Comparison of ENCODE assay signal across 20 cellular contexts in the genomic region with DNA sequence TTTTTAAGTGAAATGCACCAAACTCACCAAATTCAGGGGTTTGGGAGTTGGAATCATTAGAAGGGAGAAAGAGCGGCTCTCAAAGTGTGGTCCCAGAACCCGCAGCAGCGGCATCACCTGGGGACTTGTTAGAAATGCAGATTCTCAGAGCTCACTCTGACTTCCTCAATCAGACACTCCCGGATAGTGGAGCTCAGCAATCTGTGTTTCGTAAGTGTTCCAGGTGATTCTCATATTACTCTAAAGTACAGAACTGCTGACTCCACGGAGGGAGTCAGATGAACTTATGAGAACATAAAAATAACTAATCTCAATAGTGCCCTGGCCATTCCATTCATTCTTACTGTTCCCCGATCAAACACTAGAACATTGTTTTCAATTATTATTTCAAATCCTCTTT.
"Had no signal": no experiment of that assay in that cellular context is flagged by ENCODE, and none has a peak within 500 bp of the region (broad histone marks: within the 10 kb centered on the region; RNA-seq: fewer than 3 reads in every experiment).

No MANE protein-coding gene starts in this region.

- H3K27ac ChIP-seq: heart right ventricle, neutrophil, psoas muscle, spleen, tibial nerve had no signal

- H3K36me3 ChIP-seq: heart right ventricle, neutrophil, spleen, tibial nerve had no signal

- H3K27me3 ChIP-seq: neutrophil, spleen, tibial nerve had no signal

- H3K36me3 Mint-ChIP-seq: immature natural killer cell; naive thymus-derived CD8-positive, alpha-beta T cell; stimulated activated memory B cell treated with anti-CD40 and anti-IgM and Interleukin-4, amounts not matched to agents 10 μg/mL and 1 μg/mL and 100 μg/mL, for 72 hours had no signal

- H3K4me3 Mint-ChIP-seq: effector memory CD8-positive, alpha-beta T cell; immature natural killer cell; naive thymus-derived CD8-positive, alpha-beta T cell; stimulated activated memory B cell treated with anti-CD40 and anti-IgM and Interleukin-4, amounts not matched to agents 10 μg/mL and 1 μg/mL and 100 μg/mL, for 72 hours; stimulated activated naive CD8-positive, alpha-beta T cell treated with anti-CD3 and anti-CD28 coated beads, Interleukin-15, Interleukin-2, amounts not matched to agents 100 ng/mL and 50 ng/mL, for 24 hours had no signal

- H3K4me3 ChIP-seq: heart right ventricle, mucosa of descending colon, psoas muscle, spleen, tibial nerve had no signal

- H3K27ac Mint-ChIP-seq: effector memory CD8-positive, alpha-beta T cell; immature natural killer cell; naive thymus-derived CD8-positive, alpha-beta T cell; stimulated activated memory B cell treated with anti-CD40 and anti-IgM and Interleukin-4, amounts not matched to agents 10 μg/mL and 1 μg/mL and 100 μg/mL, for 72 hours; stimulated activated naive CD8-positive, alpha-beta T cell treated with anti-CD3 and anti-CD28 coated beads, Interleukin-15, Interleukin-2, amounts not matched to agents 100 ng/mL and 50 ng/mL, for 24 hours had no signal

- H3K27me3 Mint-ChIP-seq: effector memory CD8-positive, alpha-beta T cell; naive thymus-derived CD8-positive, alpha-beta T cell; stimulated activated memory B cell treated with anti-CD40 and anti-IgM and Interleukin-4, amounts not matched to agents 10 μg/mL and 1 μg/mL and 100 μg/mL, for 72 hours; stimulated activated naive CD8-positive, alpha-beta T cell treated with anti-CD3 and anti-CD28 coated beads, Interleukin-15, Interleukin-2, amounts not matched to agents 100 ng/mL and 50 ng/mL, for 24 hours had no signal

- H3K4me1 Mint-ChIP-seq: immature natural killer cell; naive thymus-derived CD8-positive, alpha-beta T cell; stimulated activated memory B cell treated with anti-CD40 and anti-IgM and Interleukin-4, amounts not matched to agents 10 μg/mL and 1 μg/mL and 100 μg/mL, for 72 hours had no signal

- H3K9me3 ChIP-seq: heart right ventricle, mucosa of descending colon, neutrophil, psoas muscle, spleen, tibial nerve had no signal

- H3K9me3 Mint-ChIP-seq: stimulated activated memory B cell treated with anti-CD40 and anti-IgM and Interleukin-4, amounts not matched to agents 10 μg/mL and 1 μg/mL and 100 μg/mL, for 72 hours; stimulated activated naive CD8-positive, alpha-beta T cell treated with anti-CD3 and anti-CD28 coated beads, Interleukin-15, Interleukin-2, amounts not matched to agents 100 ng/mL and 50 ng/mL, for 24 hours had no signal

- DNase-seq: effector memory CD8-positive, alpha-beta T cell; erythroblast; foreskin melanocyte; heart right ventricle; hypothalamus; immature natural killer cell; left ventricle myocardium superior; mucosa of descending colon; naive thymus-derived CD8-positive, alpha-beta T cell; psoas muscle; retina; spleen; stimulated activated CD4-positive, alpha-beta T cell treated with anti-CD3 and anti-CD28 coated beads, Interleukin-15, amount 100 ng/mL, for 24 hours; stimulated activated CD4-positive, alpha-beta T cell treated with anti-CD3 and anti-CD28 coated beads, Interleukin-1b, Interleukin-23, amount 100 ng/mL, for 48 hours; stimulated activated CD4-positive, alpha-beta T cell treated with anti-CD3 and anti-CD28 coated beads, Interleukin-4, amount 100 ng/mL, for 24 hours had no signal

- ATAC-seq: effector memory CD8-positive, alpha-beta T cell; heart right ventricle; left ventricle myocardium superior; mucosa of descending colon; naive thymus-derived CD8-positive, alpha-beta T cell; psoas muscle; sciatic nerve; stimulated activated memory B cell treated with anti-CD40 and anti-IgM and Interleukin-4, amounts not matched to agents 10 μg/mL and 1 μg/mL and 100 μg/mL, for 72 hours had no signal

- H3K4me1 ChIP-seq: heart right ventricle, psoas muscle, spleen, tibial nerve had no signal
